In genomic region chr12:66107451-66107915, GRCh38 we compare ENCODE assay signal across 8 cellular contexts.
DNase-seq lines count a peak whose midpoint lies in the region; ATAC-seq and TF ChIP-seq lines count a peak whose summit lies in the region.

No MANE protein-coding gene starts in this region.

- H3K4me1 ChIP-seq in iPS-18a (ENCODE audit: control insufficient read depth, low read depth, low read length), result peaks cover 16% of the 10 kb centered on the region

- DNase-seq in AG09319 (ENCODE audit: extremely low read depth, low read depth), result peak; percentile 89
- DNase-seq in NCI-H1417 treated with DMSO at 0.1 percent for 48 hours (lab: John Stamatoyannopoulos, UW), result peak; percentile 17
- DNase-seq in astrocyte of the spinal cord (ENCODE audit: low read depth, low spot score), result peak; percentile 92
- DNase-seq in smooth muscle cell of the brain vasculature (ENCODE audit: low read depth, low spot score), result peak; percentile 83

- H3K9ac ChIP-seq in iPS-18a (ENCODE audit: low read length), result peak overlapping the region; percentile 25

- no peak overlapping the region for H3K27ac ChIP-seq in iPS-18a (ENCODE audit: low read length)

- in situ Hi-C loops in astrocyte of the spinal cord (cut with HindIII; ENCODE audit: low sequenced_read_pairs), result no loop called here

- no peaks in the 10 kb centered on the region for H3K9me3 ChIP-seq in iPS-18a (ENCODE audit: control insufficient read depth, low read depth, low read length)

- TF ChIP-seq CTCF in AG09319 (IDR thresholded peaks at IDR 0.05; ENCODE audit: low read depth, low read length) (peak; percentile 70), astrocyte of the spinal cord (IDR thresholded peaks at IDR 0.05; ENCODE audit: low read depth, low read length) (peak; percentile 73)

- H3K4me3 ChIP-seq in astrocyte of the spinal cord (ENCODE audit: low read depth, low read length) (no peak overlapping the region), iPS-18a (ENCODE audit: low read length) (no peak overlapping the region)

- H3K36me3 ChIP-seq in iPS-18a (ENCODE audit: control insufficient read depth, low read depth, low read length), result no peaks in the 10 kb centered on the region

- ATAC-seq in GM18517 (IDR thresholded peaks at IDR 0.05; ENCODE audit: unreplicated experiment) (peak; percentile 96), HG02938 (IDR thresholded peaks at IDR 0.05; ENCODE audit: unreplicated experiment) (peak; percentile 92), SK-N-SH treated with all-trans-retinoic acid at 6 μM for 48 hours (peak; percentile 97)

- H3K27me3 ChIP-seq in iPS-18a (ENCODE audit: control insufficient read depth, insufficient read depth, low read length), result no peaks in the 10 kb centered on the region

TF ChIP-seq in SK-N-SH treated with all-trans-retinoic acid at 6 μM for 48 hours, 23 proteins besides CTCF, POLR2A, EP300 and RAD21:
- TF ChIP-seq ZNF8 (CRISPR knock-in tag; IDR thresholded peaks at IDR 0.05) (no peak), TSHZ2 (CRISPR knock-in tag; IDR thresholded peaks at IDR 0.05) (no peak), TOX (CRISPR knock-in tag; IDR thresholded peaks at IDR 0.05; ENCODE audit: borderline replicate concordance) (no peak), ZFP30 (CRISPR knock-in tag; IDR thresholded peaks at IDR 0.05) (no peak), TCF4 (CRISPR knock-in tag; IDR thresholded peaks at IDR 0.05; ENCODE audit: borderline replicate concordance) (no peak), PPARA (CRISPR knock-in tag; IDR thresholded peaks at IDR 0.05; ENCODE audit: borderline replicate concordance) (no peak)
- TF ChIP-seq, protein P1, sequence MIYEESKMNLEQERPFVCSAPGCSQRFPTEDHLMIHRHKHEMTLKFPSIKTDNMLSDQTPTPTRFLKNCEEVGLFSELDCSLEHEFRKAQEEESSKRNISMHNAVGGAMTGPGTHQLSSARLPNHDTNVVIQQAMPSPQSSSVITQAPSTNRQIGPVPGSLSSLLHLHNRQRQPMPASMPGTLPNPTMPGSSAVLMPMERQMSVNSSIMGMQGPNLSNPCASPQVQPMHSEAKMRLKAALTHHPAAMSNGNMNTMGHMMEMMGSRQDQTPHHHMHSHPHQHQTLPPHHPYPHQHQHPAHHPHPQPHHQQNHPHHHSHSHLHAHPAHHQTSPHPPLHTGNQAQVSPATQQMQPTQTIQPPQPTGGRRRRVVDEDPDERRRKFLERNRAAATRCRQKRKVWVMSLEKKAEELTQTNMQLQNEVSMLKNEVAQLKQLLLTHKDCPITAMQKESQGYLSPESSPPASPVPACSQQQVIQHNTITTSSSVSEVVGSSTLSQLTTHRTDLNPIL (CRISPR knock-in tag; IDR thresholded peaks at IDR 0.05; ENCODE audit: low read depth), result no peak

Comparison
In these comparisons a context has a peak if more than half of its experiments do, and no peak if none do; other contexts are left out.
1. DNase-seq: peak in every context shown above with its lines; median percentile 92 in astrocyte of the spinal cord; 89 in AG09319; 83 in smooth muscle cell of the brain vasculature; 17 in NCI-H1417 treated with DMSO at 0.1 percent for 48 hours.